Comparison of ENCODE assay signal across 8 cellular contexts in genomic region chr1:151443846-151444790, GRCh38. TPM values are rescaled to one million over a fixed set of nuclear protein-coding genes. Genes with fewer than 3 reads are reported as not detected.
A peak's percentile ranks its signal among the peaks of the same experiment; 100 is the strongest.
DNase-seq lines count a peak whose midpoint lies in the region; ATAC-seq and TF ChIP-seq lines count a peak whose summit lies in the region.

No MANE protein-coding gene starts in this region.

- no peaks in the 10 kb centered on the region for H3K9me3 Mint-ChIP-seq in activated T-cell treated with anti-CD3 and anti-CD28 coated beads, Interleukin-2, amount 50 U/mL, for 72 hours

- H3K9me3 ChIP-seq in upper lobe of right lung: no peaks in the 10 kb centered on the region

- intact Hi-C loops in upper lobe of right lung (cut with DNase I): no loop called here

- TF ChIP-seq CTCF in LNCAP (IDR thresholded peaks at IDR 0.05): peak; percentile 93
- peak; percentile 75 for TF ChIP-seq CTCF in upper lobe of right lung (IDR thresholded peaks at IDR 0.05)

- peaks cover 0 to 5% of the 10 kb centered on the region in 2 donors for H3K36me3 Mint-ChIP-seq in activated T-cell treated with anti-CD3 and anti-CD28 coated beads, Interleukin-2, amount 50 U/mL, for 72 hours (ENCODE audit: insufficient read depth in 2 of 2)

- H3K4me3 ChIP-seq in upper lobe of right lung: no peak overlapping the region

- peak; percentile 79 for ATAC-seq in GM18520 (IDR thresholded peaks at IDR 0.05; ENCODE audit: unreplicated experiment)
- peak; percentile 95 to 96 for ATAC-seq in activated T-cell treated with anti-CD3 and anti-CD28 coated beads, Interleukin-2, amount 50 U/mL, for 72 hours (replicated peaks in 1 of 2)
- ATAC-seq in upper lobe of right lung: peak; percentile 96

- H3K4me3 Mint-ChIP-seq in activated T-cell treated with anti-CD3 and anti-CD28 coated beads, Interleukin-2, amount 50 U/mL, for 72 hours: no peak overlapping the region

- peaks cover 22% of the 10 kb centered on the region for H3K4me1 ChIP-seq in upper lobe of right lung

- DNase-seq in ACHN (peak; percentile 86), RKO (ENCODE audit: low spot score) (peak; percentile 85), fibroblast of peridontal ligament (ENCODE audit: extremely low read depth) (peak; percentile 92), non-pigmented ciliary epithelial cell (ENCODE audit: low read depth) (peak; percentile 62), upper lobe of right lung (no peak)
- DNase-seq in activated T-cell treated with anti-CD3 and anti-CD28 coated beads, Interleukin-2, amount 50 U/mL, for 72 hours: peak; percentile 68 to 69

- H3K27ac Mint-ChIP-seq in activated T-cell treated with anti-CD3 and anti-CD28 coated beads, Interleukin-2, amount 50 U/mL, for 72 hours: no peak overlapping the region

- H3K27ac ChIP-seq in upper lobe of right lung: no peak overlapping the region

- H3K27me3 Mint-ChIP-seq in activated T-cell treated with anti-CD3 and anti-CD28 coated beads, Interleukin-2, amount 50 U/mL, for 72 hours (ENCODE audit: low read depth): no peaks in the 10 kb centered on the region

- no peaks in the 10 kb centered on the region for H3K27me3 ChIP-seq in upper lobe of right lung

- peaks cover 29% of the 10 kb centered on the region for H3K36me3 ChIP-seq in upper lobe of right lung

- in situ Hi-C loops in ACHN (cut with HindIII; ENCODE audit: low pct_ligation_motif_present, low pct_unique_long_range_greater_than_20kb, low sequenced_read_pairs): no loop called here

- peaks cover 52% of the 10 kb centered on the region for H3K4me1 Mint-ChIP-seq in activated T-cell treated with anti-CD3 and anti-CD28 coated beads, Interleukin-2, amount 50 U/mL, for 72 hours (ENCODE audit: low read depth)

RNA-seq across cellular contexts. Expression of gene POGZ, which starts 15.2 kb away (rescaled TPM):
- total RNA-seq in activated T-cell treated with anti-CD3 and anti-CD28 coated beads, Interleukin-2, amount 50 U/mL, for 72 hours: 100 to 1,000 TPM; 116 to 140 TPM
- 96.3 TPM for total RNA-seq in upper lobe of right lung

RNA-seq across cellular contexts. Expression of gene PSMB4, which starts 44.7 kb away (rescaled TPM):
- total RNA-seq in activated T-cell treated with anti-CD3 and anti-CD28 coated beads, Interleukin-2, amount 50 U/mL, for 72 hours: 100 to 1,000 TPM; 297 to 301 TPM
- 177 TPM for total RNA-seq in upper lobe of right lung
